Comparison of ENCODE assay signal across 17 cellular contexts in the genomic region with DNA sequence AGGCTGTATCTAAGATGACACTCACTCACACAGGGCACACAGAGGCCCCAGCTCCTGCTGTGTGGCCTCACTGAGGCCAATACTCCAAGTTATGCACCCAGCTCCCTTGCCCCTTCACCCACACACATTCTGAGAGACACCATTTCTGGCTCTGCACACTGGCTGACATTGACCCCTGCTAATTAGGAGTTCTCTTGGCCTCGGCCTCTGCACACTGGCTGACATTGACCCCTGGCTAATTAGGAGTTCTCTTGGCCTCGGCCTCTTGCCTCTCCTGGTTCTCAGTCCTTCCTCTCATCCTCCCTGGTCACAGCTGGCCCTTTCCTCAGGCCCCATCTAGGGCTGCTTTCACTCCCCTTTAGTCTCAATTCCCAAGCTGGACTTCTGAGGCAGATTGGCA.
DNase-seq lines count a peak whose midpoint lies in the region; ATAC-seq and TF ChIP-seq lines count a peak whose summit lies in the region.
"Had no signal": no experiment of that assay in that cellular context is flagged by ENCODE, and none has a peak within 500 bp of the region (broad histone marks: within the 10 kb centered on the region; RNA-seq: fewer than 3 reads in every experiment).

No MANE protein-coding gene starts in this region.

- H3K27ac ChIP-seq in endodermal cell (ENCODE audit: low read depth, low read length): no peak overlapping the region
- no peak overlapping the region for H3K27ac ChIP-seq in upper lobe of left lung
- H3K27ac ChIP-seq in SJCRH30: no peak overlapping the region
- H3K27ac ChIP-seq: BLaER1 had no signal

- no peaks in the 10 kb centered on the region for H3K9me3 ChIP-seq in endodermal cell (ENCODE audit: control insufficient read depth, low read length)
- H3K9me3 ChIP-seq in upper lobe of left lung: no peaks in the 10 kb centered on the region
- no peaks in the 10 kb centered on the region for H3K9me3 ChIP-seq in SJCRH30 (replicated peaks)

- H3K27me3 ChIP-seq in endodermal cell (ENCODE audit: control insufficient read depth, insufficient read depth, low read length, poor library complexity, severe bottlenecking) (no peaks in the 10 kb centered on the region), upper lobe of left lung (no peaks in the 10 kb centered on the region), SJCRH30 (no peaks in the 10 kb centered on the region)
- H3K27me3 ChIP-seq: BLaER1 had no signal

- TF ChIP-seq CTCF in endodermal cell (conservative IDR thresholded peaks at IDR 0.05) (no peak), upper lobe of left lung (IDR thresholded peaks at IDR 0.05) (no peak)

- no peaks in the 10 kb centered on the region for H3K4me1 Mint-ChIP-seq in endodermal cell
- H3K4me1 Mint-ChIP-seq: GM23338 had no signal

- no peak for ATAC-seq in sciatic nerve
- peak; percentile 8 to 29 for ATAC-seq in upper lobe of left lung (ENCODE audit: low FRiP score in 2 of 2)
- ATAC-seq: GM23338, K562, Right ventricle myocardium inferior had no signal

- TF ChIP-seq EP300 in upper lobe of left lung (IDR thresholded peaks at IDR 0.05): no peak

- H3K4me1 ChIP-seq in endodermal cell (ENCODE audit: control insufficient read depth, insufficient read depth, low read length) (no peaks in the 10 kb centered on the region), upper lobe of left lung (no peaks in the 10 kb centered on the region), SJCRH30 (no peaks in the 10 kb centered on the region)

- TF ChIP-seq POLR2A in upper lobe of left lung (IDR thresholded peaks at IDR 0.05): no peak

- peaks cover 10% of the 10 kb centered on the region for H3K27me3 Mint-ChIP-seq in endodermal cell (ENCODE audit: insufficient read depth)

- H3K9me3 Mint-ChIP-seq in endodermal cell: peaks cover 12% of the 10 kb centered on the region

- no peak overlapping the region for H3K4me3 ChIP-seq in endodermal cell (ENCODE audit: low read length)
- H3K4me3 ChIP-seq in upper lobe of left lung: no peak overlapping the region
- H3K4me3 ChIP-seq in SJCRH30: no peak overlapping the region
- H3K4me3 ChIP-seq: BLaER1, GM23338, K562 had no signal

- 80% methylated on average over 2 of the region's 2 CpGs; no CpG with 5 or more reads in 1 of the 2 experiments for WGBS in endodermal cell (ENCODE audit: insufficient coverage in 1 of 2, insufficient read length in 1 of 2), 2 experiments
- 55 to 78% methylated on average over 2 of the region's 2 CpGs for WGBS in upper lobe of left lung, 2 donors

- intact Hi-C loops in sciatic nerve (cut with DNase I): no loop called here

- no peaks in the 10 kb centered on the region for H3K36me3 Mint-ChIP-seq in endodermal cell (ENCODE audit: low read depth)

- H3K36me3 ChIP-seq in endodermal cell (ENCODE audit: control insufficient read depth, insufficient read depth, low read length) (no peaks in the 10 kb centered on the region), upper lobe of left lung (no peaks in the 10 kb centered on the region), SJCRH30 (no peaks in the 10 kb centered on the region)
- H3K36me3 ChIP-seq: BLaER1 had no signal

- H3K9ac ChIP-seq in endodermal cell (ENCODE audit: extremely low read depth, low read length, poor library complexity, severe bottlenecking): no peak overlapping the region
- H3K9ac ChIP-seq: BLaER1 had no signal

- peak; percentile 27 for DNase-seq in activated effector memory CD4-positive, alpha-beta T cell treated with anti-CD3 and anti-CD28 coated beads, Interleukin-2, amount 50 U/mL, for 16 hours
- DNase-seq in activated effector memory CD4-positive, alpha-beta T cell treated with Interleukin-2 at 50 U/mL for 16 hours: no peak
- DNase-seq in endodermal cell: peak; percentile 16
- peak; percentile 19 for DNase-seq in sciatic nerve (ENCODE audit: low spot score)
- DNase-seq in upper lobe of left lung: peak in 1 of 2 donors; percentile 8
- DNase-seq in SJCRH30: no peak
- DNase-seq in MV-4-11 (lab: John Stamatoyannopoulos, UW): no peak
- no peak for DNase-seq in medulla oblongata (ENCODE audit: extremely low spot score)
- DNase-seq: DMS 273 treated with DMSO at 0.1 percent for 48 hours, GF-D8, NCI-H1436, NCI-H2081, NCI-H748 treated with DMSO at 0.1 percent for 48 hours had no signal

- no peak overlapping the region for H3K27ac Mint-ChIP-seq in endodermal cell
- H3K27ac Mint-ChIP-seq: GM23338 had no signal

- H3K4me3 Mint-ChIP-seq in endodermal cell: no peak overlapping the region
- H3K4me3 Mint-ChIP-seq: GM23338 had no signal

Comparison
In these comparisons a context has a peak if more than half of its experiments do, and no peak if none do; other contexts are left out.
1. DNase-seq: peak in activated effector memory CD4-positive, alpha-beta T cell treated with anti-CD3 and anti-CD28 coated beads, Interleukin-2, amount 50 U/mL, for 16 hours (single experiment), endodermal cell (single experiment) and sciatic nerve (single experiment); none in activated effector memory CD4-positive, alpha-beta T cell treated with Interleukin-2 at 50 U/mL for 16 hours (single experiment), SJCRH30 (0 of 2), MV-4-11 (single experiment) and medulla oblongata (single experiment).